Comparison of ENCODE assay signal across 12 cellular contexts in genomic region chr6:107729098-107729497, GRCh38.
DNase-seq lines count a peak whose midpoint lies in the region; ATAC-seq and TF ChIP-seq lines count a peak whose summit lies in the region.
"Had no signal": no experiment of that assay in that cellular context is flagged by ENCODE, and none has a peak within 500 bp of the region (broad histone marks: within the 10 kb centered on the region; RNA-seq: fewer than 3 reads in every experiment).

No MANE protein-coding gene starts in this region.

- no peak overlapping the region for H3K4me3 ChIP-seq in epithelial cell of esophagus (ENCODE audit: low read length)
- H3K4me3 ChIP-seq: body of pancreas had no signal

- intact Hi-C loops in left cardiac atrium (cut with DNase I) = no loop called here

- no peaks in the 10 kb centered on the region for H3K36me3 Mint-ChIP-seq in stimulated activated naive CD8-positive, alpha-beta T cell treated with anti-CD3 and anti-CD28 coated beads, Interleukin-15, Interleukin-2, amounts not matched to agents 100 ng/mL and 50 ng/mL, for 24 hours (ENCODE audit: low read depth)
- peaks cover 11% of the 10 kb centered on the region for H3K36me3 Mint-ChIP-seq in T-cell

- peak overlapping the region; percentile 93 for H3K27ac Mint-ChIP-seq in stimulated activated naive CD8-positive, alpha-beta T cell treated with anti-CD3 and anti-CD28 coated beads, Interleukin-15, Interleukin-2, amounts not matched to agents 100 ng/mL and 50 ng/mL, for 24 hours
- peak overlapping the region; percentile 96 to 99 for H3K27ac Mint-ChIP-seq in T-cell

- ATAC-seq in stimulated activated naive CD8-positive, alpha-beta T cell treated with anti-CD3 and anti-CD28 coated beads, Interleukin-15, Interleukin-2, amounts not matched to agents 100 U/mL and 50 U/mL, for 24 hours = no peak
- ATAC-seq in T-cell (replicated peaks in 1 of 4) (no peak), left cardiac atrium (no peak)
- ATAC-seq: body of pancreas, heart right ventricle had no signal

- POLR2A ChIA-PET in T-cell (lab: Charles Lee) = no interaction called here

- no peaks in the 10 kb centered on the region for H3K27me3 Mint-ChIP-seq in stimulated activated naive CD8-positive, alpha-beta T cell treated with anti-CD3 and anti-CD28 coated beads, Interleukin-15, Interleukin-2, amounts not matched to agents 100 ng/mL and 50 ng/mL, for 24 hours
- no peaks in the 10 kb centered on the region for H3K27me3 Mint-ChIP-seq in T-cell

- TF ChIP-seq CTCF in epithelial cell of esophagus (IDR thresholded peaks at IDR 0.05; ENCODE audit: insufficient read depth, low read depth, low read length, missing control alignments) = peak; percentile 4

- H3K9me3 Mint-ChIP-seq in stimulated activated naive CD8-positive, alpha-beta T cell treated with anti-CD3 and anti-CD28 coated beads, Interleukin-15, Interleukin-2, amounts not matched to agents 100 ng/mL and 50 ng/mL, for 24 hours = no peaks in the 10 kb centered on the region
- no peaks in the 10 kb centered on the region for H3K9me3 Mint-ChIP-seq in T-cell

- DNase-seq in stimulated activated naive CD8-positive, alpha-beta T cell treated with anti-CD3 and anti-CD28 coated beads, Interleukin-15, Interleukin-2, amounts not matched to agents 100 U/mL and 50 U/mL, for 24 hours = no peak
- DNase-seq in T-cell (no peak), epithelial cell of esophagus (ENCODE audit: low read depth) (no peak), left cardiac atrium (no peak), RKO (ENCODE audit: low spot score) (no peak), glomerular visceral epithelial cell (ENCODE audit: extremely low spot score) (no peak)
- no peak for DNase-seq in effector CD8-positive, alpha-beta T cell (lab: John Stamatoyannopoulos, UW)
- DNase-seq: body of pancreas, C1 segment of cervical spinal cord, GOT3, heart right ventricle had no signal

- H3K4me1 Mint-ChIP-seq in stimulated activated naive CD8-positive, alpha-beta T cell treated with anti-CD3 and anti-CD28 coated beads, Interleukin-15, Interleukin-2, amounts not matched to agents 100 ng/mL and 50 ng/mL, for 24 hours (ENCODE audit: low read depth) = peaks cover 86% of the 10 kb centered on the region
- peaks cover 86 to 90% (median 89%) of the 10 kb centered on the region in 3 donors for H3K4me1 Mint-ChIP-seq in T-cell

- CTCF ChIA-PET in T-cell (lab: Charles Lee) = interaction anchor here (0.9 to 5.9 kb wide), 10 partner anchors 12 to 140 kb away, joined by 3 to 49 read pairs (median 10); partner anchors contain the start of gene SCML4 (in 1 of the 2)

- H3K4me3 Mint-ChIP-seq in stimulated activated naive CD8-positive, alpha-beta T cell treated with anti-CD3 and anti-CD28 coated beads, Interleukin-15, Interleukin-2, amounts not matched to agents 100 ng/mL and 50 ng/mL, for 24 hours = peak overlapping the region; percentile 89
- H3K4me3 Mint-ChIP-seq in T-cell = peak overlapping the region; percentile 94 to 97 (median 94)
